20 cellular contexts compared by ENCODE assay signal in genomic region chr2:159188449-159188848, GRCh38.
"Had no signal": no experiment of that assay in that cellular context is flagged by ENCODE, and none has a peak within 500 bp of the region (broad histone marks: within the 10 kb centered on the region; RNA-seq: fewer than 3 reads in every experiment).

No MANE protein-coding gene starts in this region.

- H3K36me3 Mint-ChIP-seq: activated naive CD8-positive, alpha-beta T cell treated with anti-CD3 and anti-CD28 coated beads for 36 hours had no signal

- H3K27me3 Mint-ChIP-seq: activated naive CD8-positive, alpha-beta T cell treated with anti-CD3 and anti-CD28 coated beads for 36 hours; stimulated activated naive CD8-positive, alpha-beta T cell treated with anti-CD3 and anti-CD28 coated beads, Interleukin-15, amount 100 ng/mL, for 72 hours; T-helper 17 cell had no signal

- H3K9me3 ChIP-seq: body of pancreas, prostate gland, testis had no signal

- H3K9me3 Mint-ChIP-seq: activated naive CD8-positive, alpha-beta T cell treated with anti-CD3 and anti-CD28 coated beads for 36 hours; activated T-cell treated with anti-CD3 and anti-CD28 coated beads, Interleukin-2, amount 50 U/mL, for 72 hours; nephron; stimulated activated naive CD8-positive, alpha-beta T cell treated with anti-CD3 and anti-CD28 coated beads, Interleukin-15, amount 100 ng/mL, for 72 hours had no signal

- H3K4me1 Mint-ChIP-seq: nephron had no signal

- H3K27me3 ChIP-seq: body of pancreas, foreskin keratinocyte, testis had no signal

- H3K4me1 ChIP-seq: body of pancreas, foreskin keratinocyte, prostate gland, testis had no signal

- DNase-seq: activated CD4-positive, alpha-beta T cell treated with anti-CD3 and anti-CD28 coated beads for 4 hours; activated CD8-positive, alpha-beta memory T cell treated with anti-CD3 and anti-CD28 coated beads, Interleukin-2, amount 50 U/mL, for 48 hours; activated CD8-positive, alpha-beta T cell treated with anti-CD3 and anti-CD28 coated beads, Interleukin-2, amount 10 ng/mL, durations not matched to agents 7 days and 5 days; activated gamma-delta T cell treated with Interleukin-2 at 50 U/mL for 16 hours; activated naive CD8-positive, alpha-beta T cell treated with anti-CD3 and anti-CD28 coated beads for 36 hours; activated T-cell treated with anti-CD3 and anti-CD28 coated beads, Interleukin-2, amount 50 U/mL, for 72 hours; amygdala; body of pancreas; central memory CD4-positive, alpha-beta T cell; cortex of kidney; effector memory CD4-positive, alpha-beta T cell; foreskin keratinocyte; left colon; mesendoderm; stimulated activated CD4-positive, alpha-beta T cell treated with anti-CD3 and anti-CD28 coated beads, Interleukin-1b, Interleukin-23, amount 100 ng/mL, for 48 hours; stimulated activated naive CD8-positive, alpha-beta T cell treated with anti-CD3 and anti-CD28 coated beads, Interleukin-15, amount 100 ng/mL, for 72 hours; T-helper 17 cell; testis had no signal

- H3K4me3 ChIP-seq: body of pancreas, prostate gland, testis had no signal

- H3K4me3 Mint-ChIP-seq: activated CD8-positive, alpha-beta T cell treated with anti-CD3 and anti-CD28 coated beads, Interleukin-2, amount 10 ng/mL, durations not matched to agents 7 days and 5 days; activated naive CD8-positive, alpha-beta T cell treated with anti-CD3 and anti-CD28 coated beads for 36 hours; activated T-cell treated with anti-CD3 and anti-CD28 coated beads, Interleukin-2, amount 50 U/mL, for 72 hours; nephron; stimulated activated naive CD8-positive, alpha-beta T cell treated with anti-CD3 and anti-CD28 coated beads, Interleukin-15, amount 100 ng/mL, for 72 hours; T-helper 17 cell had no signal

- ATAC-seq: activated CD8-positive, alpha-beta T cell treated with anti-CD3 and anti-CD28 coated beads, Interleukin-2, amount 10 ng/mL, durations not matched to agents 7 days and 5 days; activated T-cell treated with anti-CD3 and anti-CD28 coated beads, Interleukin-2, amount 50 U/mL, for 72 hours; body of pancreas; foreskin keratinocyte; left colon; T-helper 17 cell had no signal

- H3K27ac Mint-ChIP-seq: activated CD8-positive, alpha-beta T cell treated with anti-CD3 and anti-CD28 coated beads, Interleukin-2, amount 10 ng/mL, durations not matched to agents 7 days and 5 days; activated naive CD8-positive, alpha-beta T cell treated with anti-CD3 and anti-CD28 coated beads for 36 hours; activated T-cell treated with anti-CD3 and anti-CD28 coated beads, Interleukin-2, amount 50 U/mL, for 72 hours; T-helper 17 cell had no signal

- H3K36me3 ChIP-seq: prostate gland had no signal

- H3K27ac ChIP-seq: body of pancreas, foreskin keratinocyte, prostate gland, testis had no signal
